Comparison of ENCODE assay signal across 8 cellular contexts in the genomic region with DNA sequence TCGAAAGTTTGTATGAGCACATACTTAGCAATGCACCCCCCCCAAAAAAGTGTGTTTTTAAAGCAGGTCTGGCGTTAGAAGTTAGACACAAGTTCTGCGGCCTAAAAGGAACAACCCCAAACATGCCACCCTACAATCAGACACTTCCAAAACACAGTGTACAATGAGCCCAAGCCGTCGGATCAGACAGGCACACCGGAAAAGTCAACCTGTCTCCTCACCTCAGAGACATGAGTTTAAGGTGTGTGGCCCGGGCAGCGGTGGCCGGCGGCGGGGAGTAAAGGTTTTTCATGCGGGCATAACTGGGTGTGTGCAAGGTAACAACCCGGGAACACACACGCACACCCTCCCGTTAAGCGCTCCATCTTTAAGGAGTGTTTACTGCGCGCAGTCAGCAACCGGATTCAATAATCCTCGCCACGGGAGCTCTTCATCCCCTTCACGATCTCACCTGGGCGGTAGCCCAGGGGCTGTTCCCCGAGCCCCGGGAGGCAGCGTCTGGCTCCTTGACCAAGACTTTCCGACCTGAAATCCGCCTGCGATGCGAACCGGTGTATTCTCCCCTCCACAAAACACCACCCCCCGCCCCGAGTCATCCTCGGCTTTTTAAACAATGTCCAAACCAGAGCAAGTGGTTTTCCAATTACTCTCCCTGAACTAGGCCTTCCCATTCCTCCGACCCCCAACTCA. TPM values are rescaled to one million over a fixed set of nuclear protein-coding genes. Genes with fewer than 3 reads are reported as not detected.
DNase-seq lines count a peak whose midpoint lies in the region; ATAC-seq and TF ChIP-seq lines count a peak whose summit lies in the region.
"Not testable (repeated sequence)": the region's sequence is repeated elsewhere in the genome, so short reads cannot be mapped to it uniquely, and the experiment has no call there.

No MANE protein-coding gene starts in this region.

- CTCF ChIA-PET in CD8-positive, alpha-beta T cell (lab: Charles Lee) = interaction anchor here (1.1 kb wide), 1 partner anchor 14 kb away, joined by 3 read pairs; no protein-coding TSS in a partner anchor

- not testable (repeated sequence) for H3K36me3 ChIP-seq in CD8-positive, alpha-beta T cell (ENCODE audit: insufficient read depth, low read length); body of pancreas (replicated peaks in 1 of 2; ENCODE audit: insufficient read depth in 1 of 2, low read depth in 2 of 2); neutrophil

- WGBS in body of pancreas, 2 donors = 0% methylated on average over 14 to 35 of the region's 35 CpGs

- peak; percentile 4 for ATAC-seq in CD8-positive, alpha-beta T cell
- ATAC-seq in body of pancreas (peak; percentile 19), left ventricle myocardium superior (peak; percentile 18)

- H3K27ac Mint-ChIP-seq in CD8-positive, alpha-beta T cell = peak overlapping the region; percentile 95

- not testable (repeated sequence) for TF ChIP-seq CTCF in CD8-positive, alpha-beta T cell (IDR thresholded peaks at IDR 0.05); HFF-Myc (IDR thresholded peaks at IDR 0.05; ENCODE audit: low read depth, low read length, missing control alignments); body of pancreas (IDR thresholded peaks at IDR 0.05); neutrophil (IDR thresholded peaks at IDR 0.05)

- not testable (repeated sequence) for H3K9me3 Mint-ChIP-seq in CD8-positive, alpha-beta T cell

- peak overlapping the region; percentile 57 for H3K4me3 ChIP-seq in CD8-positive, alpha-beta T cell (ENCODE audit: low read depth, low read length)
- H3K4me3 ChIP-seq in HFF-Myc (replicated peaks; ENCODE audit: low read depth, low read length) = peak overlapping the region; percentile 66
- H3K4me3 ChIP-seq in body of pancreas = peak overlapping the region; percentile 65 to 80
- H3K4me3 ChIP-seq in neutrophil (ENCODE audit: low read depth in 1 of 2, low read length in 1 of 2) = peak overlapping the region; percentile 75 to 78

- H3K27me3 Mint-ChIP-seq in CD8-positive, alpha-beta T cell (ENCODE audit: low read depth) = not testable (repeated sequence)

- H3K4me3 Mint-ChIP-seq in CD8-positive, alpha-beta T cell = peak overlapping the region; percentile 98

- H3K4me1 Mint-ChIP-seq in CD8-positive, alpha-beta T cell (ENCODE audit: low read depth) = peaks cover 52% of the 10 kb centered on the region

- peak in 6 of 7 experiments; percentile 16 to 64 (median 30) for DNase-seq in CD8-positive, alpha-beta T cell
- DNase-seq in HFF-Myc (ENCODE audit: extremely low read depth, low read depth); left ventricle myocardium superior: not testable (repeated sequence)
- DNase-seq in NCI-H345 (lab: John Stamatoyannopoulos, UW) = peak; percentile 16
- peak; percentile 45 for DNase-seq in activated CD4-positive, alpha-beta T cell treated with anti-CD3 and anti-CD28 coated beads for 48 hours
- peak; percentile 10 to 37 (median 28) for DNase-seq in body of pancreas
- DNase-seq in stimulated activated CD8-positive, alpha-beta memory T cell treated with anti-CD3 and anti-CD28 coated beads, Interleukin-4, amount 100 ng/mL, for 48 hours = peak; percentile 56

- peaks cover 37% of the 10 kb centered on the region for H3K4me1 ChIP-seq in CD8-positive, alpha-beta T cell (ENCODE audit: insufficient read depth, low read length)
- H3K4me1 ChIP-seq in body of pancreas (peaks cover 41% of the 10 kb centered on the region), neutrophil (ENCODE audit: control insufficient read depth in 1 of 2, insufficient read depth in 1 of 2, low read depth in 1 of 2, low read length in 1 of 2) (peaks cover 20 to 21% of the 10 kb centered on the region in 2 experiments)

- peak in 1 of 3 donors; percentile 20 for TF ChIP-seq POLR2A in body of pancreas (IDR thresholded peaks at IDR 0.05)

- H3K27me3 ChIP-seq in CD8-positive, alpha-beta T cell (ENCODE audit: insufficient read depth, low read length); body of pancreas; neutrophil: not testable (repeated sequence)

- H3K36me3 Mint-ChIP-seq in CD8-positive, alpha-beta T cell = not testable (repeated sequence)

- POLR2A ChIA-PET in CD8-positive, alpha-beta T cell (lab: Charles Lee) = interaction anchor here (0.8 to 1.6 kb wide), 6 partner anchors 45 to 379 kb away, joined by 3 to 17 read pairs (median 8); a partner anchor contains a TSS

- intact Hi-C loops in CD8-positive, alpha-beta T cell (cut with DNase I, micrococcal nuclease) = loop anchor here (5.0 to 10.0 kb wide), 6 partner anchors 51 to 516 kb away; a partner anchor contains a TSS
- intact Hi-C loops in body of pancreas (cut with DNase I); left ventricle myocardium superior (cut with micrococcal nuclease): not testable (repeated sequence)

- not testable (repeated sequence) for H3K9me3 ChIP-seq in CD8-positive, alpha-beta T cell (ENCODE audit: low read length); body of pancreas; neutrophil

- peak overlapping the region; percentile 40 for H3K27ac ChIP-seq in CD8-positive, alpha-beta T cell (ENCODE audit: low read depth, low read length)
- H3K27ac ChIP-seq in body of pancreas = peak overlapping the region; percentile 92 to 97 (median 94)
- H3K27ac ChIP-seq in neutrophil = peak overlapping the region; percentile 98

RNA-seq across cellular contexts. Expression of a gene that starts 0.9 kb away (rescaled TPM):
- total RNA-seq in CD8-positive, alpha-beta T cell = 10 to 100 TPM; 27.3 to 28.1 TPM
- total RNA-seq in body of pancreas (10 to 100 TPM; 10.6 to 15.5 TPM), left ventricle myocardium superior (11.6 TPM)

Comparison
In these comparisons a context has a peak if more than half of its experiments do, and no peak if none do; other contexts are left out.
1. H3K27ac ChIP-seq: peak in every context shown above with its lines; median percentile 98 in neutrophil; 94 in body of pancreas; 40 in CD8-positive, alpha-beta T cell.